Comparison of ENCODE assay signal across 8 cellular contexts in the genomic region with DNA sequence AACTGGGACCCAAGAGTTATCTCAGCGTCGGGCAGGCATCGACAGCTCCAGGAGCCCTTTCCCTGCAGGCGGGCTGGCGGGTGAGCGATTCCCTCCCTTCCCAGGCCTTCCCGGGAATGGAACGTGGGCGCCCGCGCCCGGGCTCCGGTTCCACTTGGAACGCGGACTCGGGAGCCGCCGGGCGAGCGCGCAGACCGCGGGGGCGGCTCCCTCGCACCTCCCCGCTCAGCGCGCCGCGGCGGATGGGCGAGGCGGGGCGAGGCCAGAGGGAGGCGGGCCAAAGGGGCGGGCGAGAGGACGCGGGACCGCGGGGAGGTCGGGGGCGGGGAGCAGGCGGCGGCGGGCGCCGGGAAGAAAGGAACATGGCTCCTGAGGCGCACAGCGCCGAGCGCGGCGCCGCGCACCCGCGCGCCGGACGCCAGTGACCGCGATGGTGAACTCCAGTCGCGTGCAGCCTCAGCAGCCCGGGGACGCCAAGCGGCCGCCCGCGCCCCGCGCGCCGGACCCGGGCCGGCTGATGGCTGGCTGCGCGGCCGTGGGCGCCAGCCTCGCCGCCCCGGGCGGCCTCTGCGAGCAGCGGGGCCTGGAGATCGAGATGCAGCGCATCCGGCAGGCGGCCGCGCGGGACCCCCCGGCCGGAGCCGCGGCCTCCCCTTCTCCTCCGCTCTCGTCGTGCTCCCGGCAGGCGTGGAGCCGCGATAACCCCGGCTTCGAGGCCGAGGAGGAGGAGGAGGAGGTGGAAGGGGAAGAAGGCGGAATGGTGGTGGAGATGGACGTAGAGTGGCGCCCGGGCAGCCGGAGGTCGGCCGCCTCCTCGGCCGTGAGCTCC. TPM values are rescaled to one million over a fixed set of nuclear protein-coding genes. Genes with fewer than 3 reads are reported as not detected.
A peak's percentile ranks its signal among the peaks of the same experiment; 100 is the strongest.
DNase-seq lines count a peak whose midpoint lies in the region; ATAC-seq and TF ChIP-seq lines count a peak whose summit lies in the region.

A gene (plus strand): TSS at position 332 of the 829 bp plus-strand sequence. CDS start 99 bp downstream, at position 431.

- H3K4me1 Mint-ChIP-seq in nephron progenitor cell = peaks cover 60% of the 10 kb centered on the region
- peaks cover 31% of the 10 kb centered on the region for H3K4me1 Mint-ChIP-seq in stimulated activated naive CD8-positive, alpha-beta T cell treated with anti-CD3 and anti-CD28 coated beads, Interleukin-15, amount 100 ng/mL, for 72 hours

- peak; percentile 87 for ATAC-seq in GM19468 (IDR thresholded peaks at IDR 0.05; ENCODE audit: extremely low read depth, unreplicated experiment)
- peak; percentile 89 for ATAC-seq in stimulated activated naive CD8-positive, alpha-beta T cell treated with anti-CD3 and anti-CD28 coated beads, Interleukin-15, amount 100 ng/mL, for 72 hours

- TF ChIP-seq CTCF in fibroblast of the aortic adventitia (IDR thresholded peaks at IDR 0.05; ENCODE audit: insufficient read depth, low read length) = no peak
- no peak for TF ChIP-seq CTCF in nephron progenitor cell (IDR thresholded peaks at IDR 0.05)

- H3K27ac Mint-ChIP-seq in nephron progenitor cell = peak within 1 kb of the TSS; percentile 1
- H3K27ac Mint-ChIP-seq in stimulated activated naive CD8-positive, alpha-beta T cell treated with anti-CD3 and anti-CD28 coated beads, Interleukin-15, amount 100 ng/mL, for 72 hours = peak within 1 kb of the TSS; percentile 19 to 23

- peak within 1 kb of the TSS; percentile 92 for H3K4me3 Mint-ChIP-seq in nephron progenitor cell
- peak within 1 kb of the TSS; percentile 87 to 92 for H3K4me3 Mint-ChIP-seq in stimulated activated naive CD8-positive, alpha-beta T cell treated with anti-CD3 and anti-CD28 coated beads, Interleukin-15, amount 100 ng/mL, for 72 hours

- DNase-seq in D341Med (ENCODE audit: low spot score) (peak; percentile 94), HPDE6-E6E7 (ENCODE audit: extremely low spot score) (peak; percentile 74), RPMI8226 (peak; percentile 83), fibroblast of the aortic adventitia (ENCODE audit: low read depth) (peak; percentile 65), nephron progenitor cell (peak; percentile 91)
- DNase-seq in activated T-helper 9 cell treated with anti-CD3 and anti-CD28 coated beads, Interleukin-2, amount 50 U/mL, for 16 hours (ENCODE audit: low read depth) = peak; percentile 56
- DNase-seq in stimulated activated naive CD8-positive, alpha-beta T cell treated with anti-CD3 and anti-CD28 coated beads, Interleukin-15, amount 100 ng/mL, for 72 hours = peak; percentile 68 to 71

- H3K9me3 Mint-ChIP-seq in nephron progenitor cell = peaks cover 5% of the 10 kb centered on the region
- no peaks in the 10 kb centered on the region for H3K9me3 Mint-ChIP-seq in stimulated activated naive CD8-positive, alpha-beta T cell treated with anti-CD3 and anti-CD28 coated beads, Interleukin-15, amount 100 ng/mL, for 72 hours

- H3K4me3 ChIP-seq in fibroblast of the aortic adventitia (ENCODE audit: low read depth, low read length) = peak within 1 kb of the TSS; percentile 88

- H3K27me3 Mint-ChIP-seq in nephron progenitor cell (ENCODE audit: low read depth, poor library complexity) = peaks cover 14% of the 10 kb centered on the region
- H3K27me3 Mint-ChIP-seq in stimulated activated naive CD8-positive, alpha-beta T cell treated with anti-CD3 and anti-CD28 coated beads, Interleukin-15, amount 100 ng/mL, for 72 hours = peaks cover 12% of the 10 kb centered on the region

- H3K36me3 Mint-ChIP-seq in nephron progenitor cell (ENCODE audit: low read depth) = no peaks in the 10 kb centered on the region

RNA-seq across cellular contexts. Expression of the gene that starts here (rescaled TPM):
- 66.6 and 197 TPM in 2 replicates for total RNA-seq in fibroblast of the aortic adventitia (ENCODE audit: low replicate concordance)

Comparison
In these comparisons a context has a peak if more than half of its experiments do, and no peak if none do; other contexts are left out.
1. Peak in every context shown above with its lines: DNase-seq, ATAC-seq and H3K4me3 ChIP-seq.